ENCODE assay signal across 26 cellular contexts in genomic region chrX:48645669-48646068, GRCh38. TPM values are rescaled to one million over a fixed set of nuclear protein-coding genes. Genes with fewer than 3 reads are reported as not detected.
A peak's percentile ranks its signal among the peaks of the same experiment; 100 is the strongest.
DNase-seq lines count a peak whose midpoint lies in the region; ATAC-seq, FAIRE-seq and TF ChIP-seq lines count a peak whose summit lies in the region.
"Had no signal": no experiment of that assay in that cellular context is flagged by ENCODE, and none has a peak within 500 bp of the region (broad histone marks: within the 10 kb centered on the region; RNA-seq: fewer than 3 reads in every experiment).

No MANE protein-coding gene starts in this region.

- DNase-seq in GM12878 (ENCODE audit: low read depth, low spot score) (no peak), sigmoid colon (peak; percentile 2), GM10266 (ENCODE audit: extremely low spot score) (no peak)
- no peak for DNase-seq in activated CD8-positive, alpha-beta memory T cell treated with anti-CD3 and anti-CD28 coated beads for 24 hours
- DNase-seq: 8988T; ACHN; BE2C; C1 segment of cervical spinal cord; CD4-positive, alpha-beta memory T cell; CD4-positive, CD25-positive, alpha-beta regulatory T cell; CD8-positive, alpha-beta memory T cell; COR-L47; DMS 273 treated with DMSO at 0.1 percent for 48 hours; DMS153; DMS53; DMS79; DND-41; EL; GDM1 had no signal

- no peak for ATAC-seq in GM12878

- H3K36me3 ChIP-seq in HEK293 (ENCODE audit: control insufficient read depth in 2 of 2, insufficient read depth in 1 of 2, low read length in 2 of 2): no peaks in the 10 kb centered on the region
- H3K36me3 ChIP-seq in GM12878 (ENCODE audit: control insufficient read depth in 2 of 2, insufficient read depth in 2 of 2, low read length in 1 of 2): no peaks in the 10 kb centered on the region
- no peaks in the 10 kb centered on the region for H3K36me3 ChIP-seq in sigmoid colon
- H3K36me3 ChIP-seq: BE2C, BLaER1 had no signal

- CTCF ChIA-PET in HEK293 (lab: Yijun Ruan, JAX) (no interaction called here), GM12878 (lab: Yijun Ruan, JAX) (interaction anchor here (1.0 to 1.2 kb wide), 2 partner anchors 8 to 301 kb away, joined by 3 read pairs; no protein-coding TSS in a partner anchor)

- H3K27me3 ChIP-seq in GM12878 (replicated peaks in 1 of 2; ENCODE audit: control insufficient read depth in 2 of 2, insufficient read depth in 2 of 2, low read length in 1 of 2) (no peaks in the 10 kb centered on the region), sigmoid colon (no peaks in the 10 kb centered on the region)
- H3K27me3 ChIP-seq: BE2C had no signal

- H3K9me3 ChIP-seq in HEK293 (ENCODE audit: control insufficient read depth, insufficient read depth, low read depth, low read length) (no peaks in the 10 kb centered on the region), GM12878 (replicated peaks; ENCODE audit: control insufficient read depth, insufficient read depth, low read length) (no peaks in the 10 kb centered on the region), sigmoid colon (no peaks in the 10 kb centered on the region)
- H3K9me3 ChIP-seq: BE2C, BLaER1 had no signal

- intact Hi-C loops in GM12878 (cut with micrococcal nuclease; ENCODE audit: unreplicated experiment): loop anchor here (5.0 to 10.0 kb wide), 2 partner anchors 247 to 299 kb away; no protein-coding TSS in a partner anchor
- intact Hi-C loops in sigmoid colon (cut with DNase I): loop anchor here (10.0 kb wide), 1 partner anchor 159 kb away; the partner anchor contains the start of gene HDAC6

- H3K4me3 ChIP-seq in HEK293 (ENCODE audit: low read depth, low read length) (no peak overlapping the region), GM12878 (no peak overlapping the region), sigmoid colon (no peak overlapping the region)
- H3K4me3 ChIP-seq: BLaER1 had no signal

- FAIRE-seq in GM12878 (lab: Jason Lieb, UNC): no peak
- FAIRE-seq: A204.1, GM12892, GM18507 had no signal

- H4K20me1 ChIP-seq in GM12878 (ENCODE audit: control insufficient read depth, insufficient read depth): no peaks in the 10 kb centered on the region
- H4K20me1 ChIP-seq: BLaER1 had no signal

- 66% methylated on average over 7 of the region's 7 CpGs for WGBS in GM12878 (ENCODE audit: insufficient coverage, insufficient replicate concordance, low lambda C conversion rate, missing lambda C conversion rate)
- 90 to 92% methylated on average over 7 of the region's 7 CpGs for WGBS in sigmoid colon, 2 donors

- RAD21 ChIA-PET in GM12878 (lab: Charles Lee; ENCODE audit: unreplicated experiment): no interaction called here

- no peaks in the 10 kb centered on the region for H3K79me2 ChIP-seq in GM12878 (ENCODE audit: control insufficient read depth, insufficient read depth, low read length)

- H3K4me1 ChIP-seq in HEK293 (ENCODE audit: control insufficient read depth, insufficient read depth, low read length) (no peaks in the 10 kb centered on the region), GM12878 (ENCODE audit: control insufficient read depth, insufficient read depth, low read length) (no peaks in the 10 kb centered on the region), sigmoid colon (no peaks in the 10 kb centered on the region)
- H3K4me1 ChIP-seq: BE2C, BLaER1 had no signal

- TF ChIP-seq EP300 in GM12878 (IDR thresholded peaks at IDR 0.05; ENCODE audit: borderline replicate concordance in 1 of 2, control insufficient read depth in 1 of 2, low read depth in 2 of 2, low read length in 2 of 2) (no peak), sigmoid colon (IDR thresholded peaks at IDR 0.05) (no peak)

- H3K27ac ChIP-seq in HEK293 (ENCODE audit: extremely low read depth, low read depth, low read length): no peak overlapping the region
- H3K27ac ChIP-seq in GM12878 (ENCODE audit: control insufficient read depth, insufficient read depth): no peak overlapping the region
- no peak overlapping the region for H3K27ac ChIP-seq in sigmoid colon
- H3K27ac ChIP-seq: BLaER1 had no signal

- H2AFZ ChIP-seq in GM12878 (ENCODE audit: control insufficient read depth, low read depth, low read length): no peak overlapping the region

- POLR2A ChIA-PET in HEK293 (lab: Yijun Ruan, JAX): no interaction called here
- POLR2A ChIA-PET in GM12878 (lab: Charles Lee): interaction anchor here (0.6 kb wide), 1 partner anchor 661 kb away, joined by 3 read pairs; no protein-coding TSS in a partner anchor

- no TSS peak for BruUV-seq in GM12878 (replicated peaks; lab: Mats Ljungman, UMichigan)

- SMC1A ChIA-PET in GM12878 (lab: Charles Lee; ENCODE audit: uncharacterized antibody, unreplicated experiment): interaction anchor here (0.8 kb wide), 1 partner anchor 301 kb away, joined by 3 read pairs; no protein-coding TSS in a partner anchor

- TF ChIP-seq POLR2A in GM12878 (IDR thresholded peaks at IDR 0.05; ENCODE audit: low read depth, low read length): no peak
- TF ChIP-seq POLR2A in sigmoid colon (IDR thresholded peaks at IDR 0.05): no peak

- TF ChIP-seq CTCF in HEK293 (tag by site-specific recombination; IDR thresholded peaks at IDR 0.05): no peak
- no peak for TF ChIP-seq CTCF in GM12878 (IDR thresholded peaks at IDR 0.05 in 2 of 3, conservative IDR thresholded peaks at IDR 0.05 in 1 of 3; ENCODE audit: control insufficient read depth in 2 of 3, extremely low read depth in 1 of 3, insufficient read depth in 1 of 3, low read depth in 3 of 3, low read length in 3 of 3)
- no peak for TF ChIP-seq CTCF in sigmoid colon (IDR thresholded peaks at IDR 0.05)
- TF ChIP-seq CTCF in GM10266 (IDR thresholded peaks at IDR 0.05; ENCODE audit: control insufficient read depth, insufficient read depth, low read depth, missing control alignments): no peak

- TF ChIP-seq RAD21 in GM12878 (IDR thresholded peaks at IDR 0.05; ENCODE audit: insufficient read depth, low read depth, low read length): no peak

- no peak overlapping the region for H3K9ac ChIP-seq in GM12878 (ENCODE audit: control insufficient read depth, insufficient read depth, low read length)
- H3K9ac ChIP-seq: BLaER1 had no signal

- in situ Hi-C loops in GM12878 (cut with MboI): no loop called here

- H3K4me2 ChIP-seq in GM12878 (ENCODE audit: control insufficient read depth, insufficient read depth): no peak overlapping the region
- H3K4me2 ChIP-seq: BLaER1 had no signal

RNA-seq across cellular contexts. Expression of gene WAS, which starts 37.9 kb away (rescaled TPM):
- total RNA-seq in GM12878 (2013; cell fraction: nucleolus; rRNA removed): 21.8 and 23.0 TPM in 2 replicates
- total RNA-seq in GM12878 (2014; rRNA removed) (42.5 and 46.8 TPM in 2 replicates), GM12878 (2014; rRNA removed; fragmentation: Illumina TruSeq; extraction: Trizol) (22.0 and 23.1 TPM in 2 replicates), GM12878 (2021) (84.7 and 86.8 TPM in 2 replicates), sigmoid colon (1 to 10 TPM; 3.0 to 6.1 (median 4.7) TPM)
- polyA plus RNA-seq in GM12878 (2011; ENCODE audit: low read depth): 28.6 TPM
- polyA plus RNA-seq in GM12878 (2011; rRNA removed) (4.5 and 11.6 TPM in 2 replicates), GM12878 (2014; fragmentation: Illumina TruSeq; extraction: Trizol) (27.2 and 83.2 TPM in 2 replicates), GM12878 (2014; fragmentation: Nextera tagmentation; extraction: Ambion mirVana) (1 to 10 TPM; 1.6 to 2.0 TPM), GM12878 (2014; rRNA removed) (30.9 and 42.5 TPM in 2 replicates), GM12878 (2016; fragmentation: Nextera tagmentation; extraction: Ambion mirVana) (10 to 100 TPM; 19.5 to 23.0 TPM), sigmoid colon (10 to 100 TPM in 1 of 3 donors, 1 to 10 TPM in 2; 3.0 to 23.5 (median 3.7) TPM)
- polyA plus RNA-seq in GM12878 (2011; cell fraction: cytosol; rRNA removed): 13.9 and 25.0 TPM in 2 replicates
- 44.2 and 60.9 TPM in 2 replicates for polyA plus RNA-seq in GM12878 (2011; cell fraction: nucleus; rRNA removed)
- polyA plus RNA-seq in GM12878 (2012): 75.1 and 90.0 TPM in 2 replicates
- polyA minus RNA-seq in GM12878 (2011; rRNA and poly(A)+ RNA removed): 14.0 and 23.0 TPM in 2 replicates
- polyA minus RNA-seq in GM12878 (2011; cell fraction: cytosol; rRNA and poly(A)+ RNA removed): 18.0 and 20.1 TPM in 2 replicates
- polyA minus RNA-seq in GM12878 (2011; cell fraction: nucleus; rRNA and poly(A)+ RNA removed): 17.9 and 21.3 TPM in 2 replicates
- total RNA-seq: G401 had no signal
- polyA plus RNA-seq: AG04450 had no signal

RNA-seq across cellular contexts. Expression of gene WDR13, which starts 48.4 kb away (rescaled TPM):
- total RNA-seq in GM12878 (2013; cell fraction: nucleolus; rRNA removed): 38.3 and 49.7 TPM in 2 replicates
- total RNA-seq in GM12878 (2014; rRNA removed) (51.1 and 52.0 TPM in 2 replicates), GM12878 (2014; rRNA removed; fragmentation: Illumina TruSeq; extraction: Trizol) (16.3 and 17.2 TPM in 2 replicates), GM12878 (2021) (49.5 and 54.3 TPM in 2 replicates), sigmoid colon (100 to 1,000 TPM in 3 of 4 donors, 10 to 100 TPM in 1; 99.9 to 132 (median 106) TPM)
- polyA plus RNA-seq in GM12878 (2011; ENCODE audit: low read depth): 18.0 TPM
- polyA plus RNA-seq in GM12878 (2011; rRNA removed) (11.8 and 19.6 TPM in 2 replicates), GM12878 (2014; fragmentation: Illumina TruSeq; extraction: Trizol) (3.9 and 19.8 TPM in 2 replicates), GM12878 (2014; fragmentation: Nextera tagmentation; extraction: Ambion mirVana) (10 to 100 TPM in 1 of 2 experiments, 1 to 10 TPM in 1; 6.9 to 20.1 TPM), GM12878 (2014; rRNA removed) (37.6 and 52.1 TPM in 2 replicates), GM12878 (2016; fragmentation: Nextera tagmentation; extraction: Ambion mirVana) (10 to 100 TPM; 44.6 to 62.7 TPM), sigmoid colon (100 to 1,000 TPM in 2 of 3 donors, 10 to 100 TPM in 1; 98.1 to 106 (median 103) TPM)
- 64.8 and 77.2 TPM in 2 replicates for polyA plus RNA-seq in GM12878 (2011; cell fraction: cytosol; rRNA removed)
- polyA plus RNA-seq in GM12878 (2011; cell fraction: nucleus; rRNA removed): 191 and 250 TPM in 2 replicates
- polyA plus RNA-seq in GM12878 (2012): 64.4 and 133 TPM in 2 replicates
- 18.4 and 45.3 TPM in 2 replicates for polyA minus RNA-seq in GM12878 (2011; rRNA and poly(A)+ RNA removed)
- polyA minus RNA-seq in GM12878 (2011; cell fraction: cytosol; rRNA and poly(A)+ RNA removed): 13.3 and 19.9 TPM in 2 replicates
- 15.0 and 31.8 TPM in 2 replicates for polyA minus RNA-seq in GM12878 (2011; cell fraction: nucleus; rRNA and poly(A)+ RNA removed)

RNA-seq across cellular contexts. Expression of gene SUV39H1, which starts 50.9 kb away (rescaled TPM):
- total RNA-seq in GM12878 (2013; cell fraction: nucleolus; rRNA removed): 5.6 and 6.0 TPM in 2 replicates
- 19.6 and 21.7 TPM in 2 replicates for total RNA-seq in GM12878 (2014; rRNA removed)
- 11.1 and 12.3 TPM in 2 replicates for total RNA-seq in GM12878 (2014; rRNA removed; fragmentation: Illumina TruSeq; extraction: Trizol)
- 25.3 and 29.0 TPM in 2 replicates for total RNA-seq in GM12878 (2021)
- polyA plus RNA-seq in GM12878 (2011; ENCODE audit: low read depth): 6.9 TPM
- 4.6 and 10.1 TPM in 2 replicates for polyA plus RNA-seq in GM12878 (2011; rRNA removed)
- polyA plus RNA-seq in GM12878 (2011; cell fraction: cytosol; rRNA removed): 17.3 and 19.3 TPM in 2 replicates
- 27.7 and 34.7 TPM in 2 replicates for polyA plus RNA-seq in GM12878 (2011; cell fraction: nucleus; rRNA removed)
- 12.5 and 12.9 TPM in 2 replicates for polyA plus RNA-seq in GM12878 (2012)
- polyA plus RNA-seq in GM12878 (2014; fragmentation: Illumina TruSeq; extraction: Trizol): 10.9 and 19.7 TPM in 2 replicates
- polyA plus RNA-seq in GM12878 (2014; fragmentation: Nextera tagmentation; extraction: Ambion mirVana): 1 to 10 TPM; 4.9 to 5.7 TPM
- polyA plus RNA-seq in GM12878 (2014; rRNA removed): 14.4 and 18.7 TPM in 2 replicates
- polyA plus RNA-seq in GM12878 (2016; fragmentation: Nextera tagmentation; extraction: Ambion mirVana): 10 to 100 TPM; 29.8 to 33.2 TPM
- polyA minus RNA-seq in GM12878 (2011; rRNA and poly(A)+ RNA removed): 12.3 and 17.8 TPM in 2 replicates
- polyA minus RNA-seq in GM12878 (2011; cell fraction: cytosol; rRNA and poly(A)+ RNA removed): 8.2 and 9.0 TPM in 2 replicates
- 6.5 and 13.5 TPM in 2 replicates for polyA minus RNA-seq in GM12878 (2011; cell fraction: nucleus; rRNA and poly(A)+ RNA removed)
- 1 to 10 TPM; 3.0 to 4.6 (median 3.7) TPM for total RNA-seq in sigmoid colon
- 1 to 10 TPM; 1.8 to 8.5 (median 2.8) TPM for polyA plus RNA-seq in sigmoid colon

Comparison
In these comparisons a context has a peak if more than half of its experiments do, and no peak if none do; other contexts are left out.
1. Of the 9 proteins assayed by ChIP-seq in both HEK293 and GM12878: peak only in HEK293: ATF2; only in GM12878: none; in both: none; in neither: 8.